10 cellular contexts compared by ENCODE assay signal in the genomic region with DNA sequence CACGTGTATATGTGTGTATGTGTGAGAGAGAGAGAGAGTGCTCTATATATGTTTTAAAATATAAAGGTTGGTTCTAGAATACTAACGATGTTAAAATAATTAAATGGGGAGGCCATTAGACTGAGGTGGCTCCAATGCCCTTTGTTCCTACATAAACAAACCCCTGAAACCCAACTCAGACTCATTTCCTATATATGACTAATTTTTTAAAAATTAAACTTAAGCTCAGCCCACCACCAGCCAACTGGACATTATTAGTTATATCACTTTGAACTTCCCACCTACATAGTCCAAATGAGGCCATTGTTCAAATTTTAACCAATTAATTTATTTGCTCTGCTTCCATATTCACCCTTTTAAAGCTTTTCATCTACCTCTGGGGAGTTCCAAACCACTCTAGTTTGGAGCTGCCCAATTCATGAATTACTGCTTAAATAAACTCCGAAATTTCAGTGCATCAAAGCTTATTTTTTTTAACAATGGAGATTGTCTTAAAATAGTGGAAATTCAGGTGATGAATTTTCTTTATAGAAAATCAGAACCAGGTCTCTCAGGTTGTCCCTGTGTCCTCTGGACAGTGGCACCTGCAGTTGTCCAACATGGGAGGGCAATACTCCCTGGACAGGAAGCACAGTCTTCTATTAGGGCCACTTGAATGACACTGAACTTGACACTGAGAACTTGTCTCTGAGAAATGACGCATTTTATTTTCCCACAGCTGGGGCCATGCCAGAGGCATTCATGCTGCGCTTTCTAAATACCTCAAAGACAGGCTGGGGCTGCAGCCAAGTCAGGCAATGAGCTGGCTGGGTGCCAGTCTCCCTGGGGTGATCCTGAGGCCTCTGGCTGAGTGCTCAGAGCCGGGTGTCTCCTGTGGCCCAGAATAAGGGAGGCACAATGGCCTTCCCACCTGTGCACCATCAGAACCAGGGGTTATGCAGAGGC.
DNase-seq lines count a peak whose midpoint lies in the region; ATAC-seq and TF ChIP-seq lines count a peak whose summit lies in the region.
"Had no signal": no experiment of that assay in that cellular context is flagged by ENCODE, and none has a peak within 500 bp of the region (broad histone marks: within the 10 kb centered on the region; RNA-seq: fewer than 3 reads in every experiment).

No MANE protein-coding gene starts in this region.

- TF ChIP-seq CTCF in astrocyte of the spinal cord (IDR thresholded peaks at IDR 0.05; ENCODE audit: low read depth, low read length), result no peak

- peaks cover 29% of the 10 kb centered on the region for H3K4me1 ChIP-seq in ACC112 (ENCODE audit: control insufficient read depth, insufficient read depth, low read length, unreplicated experiment)

- in situ Hi-C loops in astrocyte of the spinal cord (cut with HindIII; ENCODE audit: low sequenced_read_pairs), result no loop called here

- H3K36me3 ChIP-seq in ACC112 (ENCODE audit: insufficient read depth, low read length), result no peaks in the 10 kb centered on the region

- CTCF ChIA-PET in activated naive CD4-positive, alpha-beta T cell treated with anti-CD3 and anti-CD28 coated beads for 36 hours (lab: Charles Lee), result no interaction called here

- intact Hi-C loops in activated naive CD4-positive, alpha-beta T cell treated with anti-CD3 and anti-CD28 coated beads for 36 hours (cut with micrococcal nuclease), result no loop called here

- DNase-seq in NCI-H1092 (lab: John Stamatoyannopoulos, UW), result peak; percentile 91
- DNase-seq in astrocyte of the spinal cord (ENCODE audit: low read depth, low spot score), result peak; percentile 94
- DNase-seq in kidney glomerular epithelial cell (lab: John Stamatoyannopoulos, UW), result peak; percentile 92
- DNase-seq in activated naive CD4-positive, alpha-beta T cell treated with anti-CD3 and anti-CD28 coated beads for 36 hours, result no peak
- no peak for DNase-seq in NCI-H2227 treated with DMSO at 0.1 percent for 48 hours (lab: John Stamatoyannopoulos, UW)
- no peak for DNase-seq in stimulated activated CD4-positive, alpha-beta T cell treated with anti-CD3 and anti-CD28 coated beads, Interleukin-4, amount 100 ng/mL, for 24 hours
- DNase-seq: CD8-positive, alpha-beta T cell had no signal

- H3K4me3 ChIP-seq in ACC112 (ENCODE audit: low read depth, low read length), result no peak overlapping the region
- H3K4me3 ChIP-seq in astrocyte of the spinal cord (ENCODE audit: low read depth, low read length), result no peak overlapping the region

- no peak overlapping the region for H3K27ac Mint-ChIP-seq in activated naive CD4-positive, alpha-beta T cell treated with anti-CD3 and anti-CD28 coated beads for 36 hours
- H3K27ac Mint-ChIP-seq: CD8-positive, alpha-beta T cell had no signal

- no peak for ATAC-seq in HG03432 (IDR thresholded peaks at IDR 0.05; ENCODE audit: unreplicated experiment)
- ATAC-seq: CD8-positive, alpha-beta T cell had no signal

- H3K27me3 ChIP-seq in ACC112 (ENCODE audit: insufficient read depth, low read length), result no peaks in the 10 kb centered on the region

- H3K9me3 Mint-ChIP-seq in activated naive CD4-positive, alpha-beta T cell treated with anti-CD3 and anti-CD28 coated beads for 36 hours, result no peaks in the 10 kb centered on the region
- H3K9me3 Mint-ChIP-seq: CD8-positive, alpha-beta T cell had no signal

- peaks cover 23% of the 10 kb centered on the region for H3K27me3 Mint-ChIP-seq in activated naive CD4-positive, alpha-beta T cell treated with anti-CD3 and anti-CD28 coated beads for 36 hours (ENCODE audit: low read depth)

- no peaks in the 10 kb centered on the region for H3K36me3 Mint-ChIP-seq in activated naive CD4-positive, alpha-beta T cell treated with anti-CD3 and anti-CD28 coated beads for 36 hours (ENCODE audit: low read depth)
- H3K36me3 Mint-ChIP-seq: CD8-positive, alpha-beta T cell had no signal

- H3K27ac ChIP-seq in ACC112 (ENCODE audit: low read depth, low read length), result peak overlapping the region; percentile 78
- H3K27ac ChIP-seq: KMS-11 had no signal

- no peak overlapping the region for H2AFZ ChIP-seq in ACC112 (ENCODE audit: low read length, unreplicated experiment)

- no peak overlapping the region for H3K4me3 Mint-ChIP-seq in activated naive CD4-positive, alpha-beta T cell treated with anti-CD3 and anti-CD28 coated beads for 36 hours
- H3K4me3 Mint-ChIP-seq: CD8-positive, alpha-beta T cell had no signal

- H3K4me1 Mint-ChIP-seq in activated naive CD4-positive, alpha-beta T cell treated with anti-CD3 and anti-CD28 coated beads for 36 hours (ENCODE audit: low read depth), result no peaks in the 10 kb centered on the region

- H3K79me2 ChIP-seq in ACC112 (ENCODE audit: control insufficient read depth, insufficient read depth, low read length, unreplicated experiment), result no peaks in the 10 kb centered on the region

Comparison
In these comparisons a context has a peak if more than half of its experiments do, and no peak if none do; other contexts are left out.
1. DNase-seq: peak in NCI-H1092 (single experiment), astrocyte of the spinal cord (single experiment) and kidney glomerular epithelial cell (single experiment); none in activated naive CD4-positive, alpha-beta T cell treated with anti-CD3 and anti-CD28 coated beads for 36 hours (single experiment), NCI-H2227 treated with DMSO at 0.1 percent for 48 hours (single experiment) and stimulated activated CD4-positive, alpha-beta T cell treated with anti-CD3 and anti-CD28 coated beads, Interleukin-4, amount 100 ng/mL, for 24 hours (single experiment).